1 cellular context compared by ENCODE assay signal in genomic region chr12:55931317-55931779, GRCh38.
TF ChIP-seq lines count a peak whose summit lies in the region.

No MANE protein-coding gene starts in this region.

TF ChIP-seq in HepG2, 621 proteins besides CTCF, POLR2A, EP300 and RAD21:
- TF ChIP-seq ZNF781 (CRISPR knock-in tag; IDR thresholded peaks at IDR 0.05; ENCODE audit: borderline replicate concordance, not compliant biosample characterization) (peak; percentile 24), ZNF432 (CRISPR knock-in tag; IDR thresholded peaks at IDR 0.05; ENCODE audit: borderline replicate concordance) (no peak), DR1 (CRISPR knock-in tag; IDR thresholded peaks at IDR 0.05) (no peak), TBL1XR1 (IDR thresholded peaks at IDR 0.05; ENCODE audit: borderline replicate concordance, low read length, partially characterized antibody) (no peak), ARNT2 (CRISPR knock-in tag; IDR thresholded peaks at IDR 0.05; ENCODE audit: low read depth) (no peak), ELF3 (CRISPR knock-in tag; IDR thresholded peaks at IDR 0.05) (no peak), MAFF (IDR thresholded peaks at IDR 0.05; ENCODE audit: low read depth, low read length) (no peak), ZNF234 (CRISPR knock-in tag; conservative IDR thresholded peaks at IDR 0.05) (no peak), HIVEP1 (CRISPR knock-in tag; IDR thresholded peaks at IDR 0.05) (0 out of 2 replicates have a peak, but pooled peaks have one; percentile 32), PPARG (CRISPR knock-in tag; conservative IDR thresholded peaks at IDR 0.05) (no peak), BRCA1 (CRISPR knock-in tag; IDR thresholded peaks at IDR 0.05) (no peak), ARHGAP35 (CRISPR knock-in tag; IDR thresholded peaks at IDR 0.05; ENCODE audit: borderline replicate concordance) (no peak), ZNF329 (CRISPR knock-in tag; IDR thresholded peaks at IDR 0.05; ENCODE audit: low read depth) (0 out of 2 replicates have a peak, but pooled peaks have one; percentile 33), HIC2 (CRISPR knock-in tag; IDR thresholded peaks at IDR 0.05; ENCODE audit: low read depth) (no peak), ZBTB37 (CRISPR knock-in tag; IDR thresholded peaks at IDR 0.05) (no peak), NR1H2 (CRISPR knock-in tag; IDR thresholded peaks at IDR 0.05; ENCODE audit: borderline replicate concordance, low read depth) (0 out of 2 replicates have a peak, but pooled peaks have one; percentile 55), GABPA (IDR thresholded peaks at IDR 0.05; ENCODE audit: low read depth, low read length) (no peak), GABPA (CRISPR knock-in tag; IDR thresholded peaks at IDR 0.05; ENCODE audit: low read depth) (0 out of 2 replicates have a peak, but pooled peaks have one; percentile 8), KDM5B (CRISPR knock-in tag; IDR thresholded peaks at IDR 0.05; ENCODE audit: borderline replicate concordance) (0 out of 2 replicates have a peak, but pooled peaks have one; percentile 4), HNF1B (CRISPR knock-in tag; IDR thresholded peaks at IDR 0.05) (peak; percentile 41; the same call in 1 of the 2 replicates), DMTF1 (CRISPR knock-in tag; IDR thresholded peaks at IDR 0.05) (no peak)
- TF ChIP-seq, protein P1, sequence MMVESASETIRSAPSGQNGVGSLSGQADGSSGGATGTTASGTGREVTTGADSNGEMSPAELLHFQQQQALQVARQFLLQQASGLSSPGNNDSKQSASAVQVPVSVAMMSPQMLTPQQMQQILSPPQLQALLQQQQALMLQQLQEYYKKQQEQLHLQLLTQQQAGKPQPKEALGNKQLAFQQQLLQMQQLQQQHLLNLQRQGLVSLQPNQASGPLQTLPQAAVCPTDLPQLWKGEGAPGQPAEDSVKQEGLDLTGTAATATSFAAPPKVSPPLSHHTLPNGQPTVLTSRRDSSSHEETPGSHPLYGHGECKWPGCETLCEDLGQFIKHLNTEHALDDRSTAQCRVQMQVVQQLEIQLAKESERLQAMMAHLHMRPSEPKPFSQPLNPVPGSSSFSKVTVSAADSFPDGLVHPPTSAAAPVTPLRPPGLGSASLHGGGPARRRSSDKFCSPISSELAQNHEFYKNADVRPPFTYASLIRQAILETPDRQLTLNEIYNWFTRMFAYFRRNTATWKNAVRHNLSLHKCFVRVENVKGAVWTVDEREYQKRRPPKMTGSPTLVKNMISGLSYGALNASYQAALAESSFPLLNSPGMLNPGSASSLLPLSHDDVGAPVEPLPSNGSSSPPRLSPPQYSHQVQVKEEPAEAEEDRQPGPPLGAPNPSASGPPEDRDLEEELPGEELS (CRISPR knock-in tag; IDR thresholded peaks at IDR 0.05): no peak
- TF ChIP-seq, protein P2, sequence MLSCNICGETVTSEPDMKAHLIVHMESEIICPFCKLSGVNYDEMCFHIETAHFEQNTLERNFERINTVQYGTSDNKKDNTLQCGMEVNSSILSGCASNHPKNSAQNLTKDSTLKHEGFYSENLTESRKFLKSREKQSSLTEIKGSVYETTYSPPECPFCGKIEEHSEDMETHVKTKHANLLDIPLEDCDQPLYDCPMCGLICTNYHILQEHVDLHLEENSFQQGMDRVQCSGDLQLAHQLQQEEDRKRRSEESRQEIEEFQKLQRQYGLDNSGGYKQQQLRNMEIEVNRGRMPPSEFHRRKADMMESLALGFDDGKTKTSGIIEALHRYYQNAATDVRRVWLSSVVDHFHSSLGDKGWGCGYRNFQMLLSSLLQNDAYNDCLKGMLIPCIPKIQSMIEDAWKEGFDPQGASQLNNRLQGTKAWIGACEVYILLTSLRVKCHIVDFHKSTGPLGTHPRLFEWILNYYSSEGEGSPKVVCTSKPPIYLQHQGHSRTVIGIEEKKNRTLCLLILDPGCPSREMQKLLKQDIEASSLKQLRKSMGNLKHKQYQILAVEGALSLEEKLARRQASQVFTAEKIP (CRISPR knock-in tag; IDR thresholded peaks at IDR 0.05; ENCODE audit: borderline replicate concordance): no peak
- TF ChIP-seq, protein P3, sequence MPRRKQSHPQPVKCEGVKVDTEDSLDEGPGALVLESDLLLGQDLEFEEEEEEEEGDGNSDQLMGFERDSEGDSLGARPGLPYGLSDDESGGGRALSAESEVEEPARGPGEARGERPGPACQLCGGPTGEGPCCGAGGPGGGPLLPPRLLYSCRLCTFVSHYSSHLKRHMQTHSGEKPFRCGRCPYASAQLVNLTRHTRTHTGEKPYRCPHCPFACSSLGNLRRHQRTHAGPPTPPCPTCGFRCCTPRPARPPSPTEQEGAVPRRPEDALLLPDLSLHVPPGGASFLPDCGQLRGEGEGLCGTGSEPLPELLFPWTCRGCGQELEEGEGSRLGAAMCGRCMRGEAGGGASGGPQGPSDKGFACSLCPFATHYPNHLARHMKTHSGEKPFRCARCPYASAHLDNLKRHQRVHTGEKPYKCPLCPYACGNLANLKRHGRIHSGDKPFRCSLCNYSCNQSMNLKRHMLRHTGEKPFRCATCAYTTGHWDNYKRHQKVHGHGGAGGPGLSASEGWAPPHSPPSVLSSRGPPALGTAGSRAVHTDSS (CRISPR knock-in tag; conservative IDR thresholded peaks at IDR 0.05): no peak
